Comparison of ENCODE assay signal across 10 cellular contexts in the genomic region with DNA sequence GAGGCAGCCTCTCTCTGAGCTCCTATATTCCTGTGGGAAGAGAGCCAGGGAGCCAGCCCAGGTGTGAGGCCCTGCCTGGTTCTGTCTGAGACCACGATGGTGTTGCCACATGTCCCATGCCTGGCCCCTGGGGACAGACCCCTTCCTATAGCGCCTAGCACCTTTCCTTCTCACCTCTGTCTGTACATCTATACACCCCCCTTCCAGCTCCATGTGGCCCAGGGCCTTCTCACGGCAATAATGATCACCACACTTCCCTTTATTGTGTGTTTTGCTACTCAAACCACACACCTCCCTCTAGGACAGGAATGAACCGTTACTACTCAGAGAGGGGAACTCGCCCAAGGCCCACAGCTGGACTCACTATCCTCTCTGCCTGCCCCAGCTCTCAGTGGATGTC. TPM values are rescaled to one million over a fixed set of nuclear protein-coding genes. Genes with fewer than 3 reads are reported as not detected.
DNase-seq lines count a peak whose midpoint lies in the region; ATAC-seq, FAIRE-seq and TF ChIP-seq lines count a peak whose summit lies in the region.
"Had no signal": no experiment of that assay in that cellular context is flagged by ENCODE, and none has a peak within 500 bp of the region (broad histone marks: within the 10 kb centered on the region; RNA-seq: fewer than 3 reads in every experiment).

No MANE protein-coding gene starts in this region.

- H3K27ac ChIP-seq in keratinocyte (ENCODE audit: control insufficient read depth, insufficient read depth, low read length) (no peak overlapping the region), mesendoderm (ENCODE audit: low read depth, low read length) (no peak overlapping the region)

- peak; percentile 39 for FAIRE-seq in keratinocyte (lab: Jason Lieb, UNC)

- no peak for TF ChIP-seq CTCF in GM13976 (IDR thresholded peaks at IDR 0.05; ENCODE audit: borderline replicate concordance, control extremely low read depth, extremely low read depth, insufficient read depth, missing control alignments)
- TF ChIP-seq CTCF in Loucy (conservative IDR thresholded peaks at IDR 0.05; ENCODE audit: low read length) = no peak
- no peak for TF ChIP-seq CTCF in keratinocyte (optimal IDR thresholded peaks at IDR 0.05 in 1 of 3, IDR thresholded peaks at IDR 0.05 in 1 of 3, conservative IDR thresholded peaks at IDR 0.05 in 1 of 3; ENCODE audit: extremely low read depth in 1 of 3, insufficient read depth in 2 of 3, low read length in 3 of 3)

- dilution Hi-C loops in keratinocyte (cut with MboI; ENCODE audit: extremely low pct_ligation_motif_present, low sequenced_read_pairs) = no loop called here

- no peak overlapping the region for H2AK5ac ChIP-seq in mesendoderm (ENCODE audit: low read length)

- H3K4ac ChIP-seq in mesendoderm (ENCODE audit: low read depth, low read length) = no peak overlapping the region

- peaks cover 14% of the 10 kb centered on the region for H3F3A ChIP-seq in Loucy (ENCODE audit: low read depth)

- no peaks in the 10 kb centered on the region for H3K79me1 ChIP-seq in mesendoderm (ENCODE audit: low read length)

- ATAC-seq in GM21390 (IDR thresholded peaks at IDR 0.05; ENCODE audit: unreplicated experiment) (peak; percentile 39), GM21576 (IDR thresholded peaks at IDR 0.05; ENCODE audit: unreplicated experiment) (no peak)

- no peak overlapping the region for H2BK5ac ChIP-seq in mesendoderm (ENCODE audit: low read length)

- no peak overlapping the region for H2AFZ ChIP-seq in Loucy (ENCODE audit: low read length)
- no peak overlapping the region for H2AFZ ChIP-seq in keratinocyte (ENCODE audit: control insufficient read depth, low read length)

- DNase-seq in GM13976 (ENCODE audit: low spot score) (peak; percentile 69), keratinocyte (ENCODE audit: low read depth, low spot score) (no peak), T-helper 9 cell (no peak), mesendoderm (no peak), A172 (ENCODE audit: low spot score) (no peak)
- DNase-seq: aorta, NCI-H526 had no signal

- peaks cover 81% of the 10 kb centered on the region for H3K4me1 ChIP-seq in Loucy (ENCODE audit: insufficient read depth, low read length, poor library complexity, severe bottlenecking)
- H3K4me1 ChIP-seq in keratinocyte (ENCODE audit: control insufficient read depth, extremely low read depth, insufficient read depth, low read length) = peaks cover 69% of the 10 kb centered on the region
- no peaks in the 10 kb centered on the region for H3K4me1 ChIP-seq in mesendoderm (ENCODE audit: control insufficient read depth, low read depth, low read length)

- H3K9ac ChIP-seq in Loucy (ENCODE audit: low read depth, low read length, poor library complexity, severe bottlenecking) (peak overlapping the region; percentile 97), keratinocyte (ENCODE audit: control insufficient read depth, extremely low read depth, insufficient read depth, low read length) (no peak overlapping the region), mesendoderm (ENCODE audit: low read length) (no peak overlapping the region)

- H3K27me3 ChIP-seq in Loucy (ENCODE audit: insufficient read depth, low read length, poor library complexity, severe bottlenecking) (no peaks in the 10 kb centered on the region), keratinocyte (ENCODE audit: control insufficient read depth, extremely low read depth, insufficient read depth, low read length) (no peaks in the 10 kb centered on the region), mesendoderm (ENCODE audit: insufficient read depth, low read length, poor library complexity) (no peaks in the 10 kb centered on the region)

- no CpG with 5 or more reads among the region's 5 CpGs for WGBS in mesendoderm (ENCODE audit: extremely low coverage, insufficient coverage, low lambda C conversion rate)

- H2BK120ac ChIP-seq in mesendoderm (ENCODE audit: low read depth, low read length) = no peak overlapping the region

- in situ Hi-C loops in GM13976 (cut with MboI; ENCODE audit: low sequenced_read_pairs, unreplicated experiment) = no loop called here

- H4K20me1 ChIP-seq in Loucy (ENCODE audit: insufficient read depth, low read length, poor library complexity, severe bottlenecking) (peaks cover 32% of the 10 kb centered on the region), keratinocyte (ENCODE audit: control insufficient read depth, extremely low read depth, insufficient read depth, low read length) (no peaks in the 10 kb centered on the region)

- H4K5ac ChIP-seq in mesendoderm (ENCODE audit: low read length) = no peak overlapping the region

- H3K4me2 ChIP-seq in Loucy (ENCODE audit: low read depth, low read length, poor library complexity, severe bottlenecking) = peak overlapping the region; percentile 94
- H3K4me2 ChIP-seq in keratinocyte (ENCODE audit: control insufficient read depth, extremely low read depth, insufficient read depth, low read depth, low read length) = no peak overlapping the region
- H3K4me2 ChIP-seq in mesendoderm (ENCODE audit: low read length) = no peak overlapping the region

- H3K36me3 ChIP-seq in Loucy (ENCODE audit: insufficient read depth, low read length) (peaks cover 25% of the 10 kb centered on the region; the same call in 1 of the 2 replicates), keratinocyte (ENCODE audit: control insufficient read depth in 2 of 2, extremely low read depth in 1 of 2, insufficient read depth in 2 of 2, low read length in 2 of 2) (peaks cover 5 to 12% of the 10 kb centered on the region in 2 experiments), mesendoderm (ENCODE audit: control insufficient read depth, insufficient read depth, low read length) (no peaks in the 10 kb centered on the region)

- H3K79me2 ChIP-seq in Loucy (ENCODE audit: insufficient read depth, low read length) (peaks cover 94% of the 10 kb centered on the region), keratinocyte (ENCODE audit: control insufficient read depth, insufficient read depth, low read length) (peaks cover 70% of the 10 kb centered on the region), mesendoderm (ENCODE audit: control insufficient read depth, insufficient read depth, low read length) (no peaks in the 10 kb centered on the region)

- no peak overlapping the region for H3K56ac ChIP-seq in mesendoderm (ENCODE audit: low read length)

- H3K4me3 ChIP-seq in Loucy (ENCODE audit: low read length, poor library complexity, severe bottlenecking) = peak overlapping the region; percentile 96
- no peak overlapping the region for H3K4me3 ChIP-seq in keratinocyte (ENCODE audit: control insufficient read depth in 2 of 3, extremely low read depth in 1 of 3, insufficient read depth in 2 of 3, low read depth in 1 of 3, low read length in 3 of 3)
- no peak overlapping the region for H3K4me3 ChIP-seq in mesendoderm (ENCODE audit: low read length)

- H3K9me1 ChIP-seq in keratinocyte (ENCODE audit: control insufficient read depth, extremely low read depth, insufficient read depth, low read length) = no peaks in the 10 kb centered on the region

- no peak overlapping the region for H2BK15ac ChIP-seq in mesendoderm (replicated peaks; ENCODE audit: low read depth)

- no peak overlapping the region for H3K23ac ChIP-seq in mesendoderm (ENCODE audit: low read length)

- no peak overlapping the region for H3K18ac ChIP-seq in mesendoderm (ENCODE audit: low read length)

- H4K8ac ChIP-seq in mesendoderm (ENCODE audit: low read depth, low read length) = no peak overlapping the region

- H3K9me2 ChIP-seq in Loucy (replicated peaks; ENCODE audit: low read depth, low read length) = no peaks in the 10 kb centered on the region

- H3K9me3 ChIP-seq in Loucy (ENCODE audit: insufficient read depth, low read depth, low read length) = no peaks in the 10 kb centered on the region
- H3K9me3 ChIP-seq in keratinocyte (ENCODE audit: control insufficient read depth, low read depth, low read length) = peaks cover 2% of the 10 kb centered on the region

RNA-seq across cellular contexts. Expression of a gene that starts 12.8 kb away (rescaled TPM):
- 118 to 209 TPM (median 204 TPM) in 3 replicates for polyA plus RNA-seq in keratinocyte
- 32.3 TPM for polyA plus RNA-seq in keratinocyte (2011; ENCODE audit: low read depth)
- polyA plus RNA-seq in keratinocyte (2011; cell fraction: cytosol; rRNA removed) = 54.2 and 96.1 TPM in 2 replicates
- polyA plus RNA-seq in keratinocyte (2011; cell fraction: nucleus; rRNA removed) = 291 and 302 TPM in 2 replicates
- 102 and 180 TPM in 2 replicates for polyA plus RNA-seq in keratinocyte (2012; ENCODE audit: low replicate concordance)
- polyA minus RNA-seq in keratinocyte = 136 to 381 TPM (median 165 TPM) in 3 replicates
- polyA minus RNA-seq in keratinocyte (2011; cell fraction: cytosol; rRNA and poly(A)+ RNA removed) = 148 TPM
- polyA minus RNA-seq in keratinocyte (2011; cell fraction: nucleus; rRNA and poly(A)+ RNA removed) = 171 and 244 TPM in 2 replicates
- polyA plus RNA-seq in mesendoderm (2013, experiment 1 of 2) = 0.81 TPM
- polyA plus RNA-seq in mesendoderm (2013, experiment 2 of 2) = 0.91 TPM
- total RNA-seq in A172 (2014; rRNA removed; shearing (Covaris generic)) = 26.8 and 40.3 TPM in 2 replicates
